In genomic region chr7:135662373-135663114, GRCh38 we compare ENCODE assay signal across 8 cellular contexts. TPM values are rescaled to one million over a fixed set of nuclear protein-coding genes. Genes with fewer than 3 reads are reported as not detected.
A peak's percentile ranks its signal among the peaks of the same experiment; 100 is the strongest.
DNase-seq lines count a peak whose midpoint lies in the region; ATAC-seq and TF ChIP-seq lines count a peak whose summit lies in the region.

Gene STMP1 (plus strand): TSS chr7:135662514.

- WGBS in esophagus muscularis mucosa = under 1% methylated on average over 29 of the region's 60 CpGs

- H3F3A ChIP-seq in DOHH2 (ENCODE audit: control insufficient read depth, insufficient read depth) = no peaks in the 10 kb centered on the region

- ATAC-seq in GM21786 (IDR thresholded peaks at IDR 0.05; ENCODE audit: unreplicated experiment) (peak; percentile 88), Panc1 (peak; percentile 99)
- peak; percentile 85 to 86 for ATAC-seq in activated T-cell treated with anti-CD3 and anti-CD28 coated beads, Interleukin-2, amount 50 U/mL, for 72 hours (replicated peaks in 1 of 2)

- no peaks in the 10 kb centered on the region for H4K20me1 ChIP-seq in DOHH2 (ENCODE audit: control insufficient read depth, insufficient read depth, low read depth, low read length)

- H3K27me3 ChIP-seq in DOHH2 (ENCODE audit: control insufficient read depth, low read length) (no peaks in the 10 kb centered on the region), Panc1 (ENCODE audit: control insufficient read depth, insufficient read depth, low read length) (no peaks in the 10 kb centered on the region), esophagus muscularis mucosa (no peaks in the 10 kb centered on the region)

- DNase-seq in Panc1 (ENCODE audit: low read depth, low spot score) (peak; percentile 72), esophagus muscularis mucosa (ENCODE audit: extremely low spot score) (peak; percentile 98), myocyte (ENCODE audit: low read depth) (peak; percentile 97)
- peak; percentile 98 to 99 for DNase-seq in activated T-cell treated with anti-CD3 and anti-CD28 coated beads, Interleukin-2, amount 50 U/mL, for 72 hours
- peak; percentile 91 to 93 for DNase-seq in stimulated activated CD8-positive, alpha-beta memory T cell treated with anti-CD3 and anti-CD28 coated beads, Interleukin-7, amount 100 ng/mL, for 4 hours (ENCODE audit: low read depth in 2 of 2)

- CTCF ChIA-PET in Panc1 (lab: Charles Lee) = interaction anchor here (0.6 to 1.1 kb wide), 2 partner anchors 17 to 112 kb away, joined by 3 to 5 read pairs; no protein-coding TSS in a partner anchor

- peak; percentile 93 for TF ChIP-seq POLR2A in esophagus muscularis mucosa (IDR thresholded peaks at IDR 0.05; ENCODE audit: low read depth)

- H3K27ac ChIP-seq in DOHH2 (ENCODE audit: low read depth, low read length) (peak within 1 kb of the TSS; percentile 20; the same call in 1 of the 2 replicates), KOPT-K1 (ENCODE audit: low read depth, low read length, poor library complexity, severe bottlenecking) (peak within 1 kb of the TSS; percentile 76), Panc1 (ENCODE audit: low read length) (peak within 1 kb of the TSS; percentile 95), esophagus muscularis mucosa (replicated peaks in 1 of 4) (peak within 1 kb of the TSS; percentile 92 to 97 (median 94))

- H3K79me2 ChIP-seq in DOHH2 (ENCODE audit: control insufficient read depth, low read length) = peaks cover 48% of the 10 kb centered on the region

- peak; percentile 81 for TF ChIP-seq CTCF in DOHH2 (IDR thresholded peaks at IDR 0.05; ENCODE audit: low read depth, low read length, poor library complexity, severe bottlenecking)
- peak; percentile 83 for TF ChIP-seq CTCF in Panc1 (IDR thresholded peaks at IDR 0.05)
- peak in 2 of 3 experiments; percentile 88 to 90 for TF ChIP-seq CTCF in esophagus muscularis mucosa (IDR thresholded peaks at IDR 0.05)

- no peaks in the 10 kb centered on the region for H3K27me3 Mint-ChIP-seq in activated T-cell treated with anti-CD3 and anti-CD28 coated beads, Interleukin-2, amount 50 U/mL, for 72 hours (ENCODE audit: low read depth)

- no TSS peak for BruUV-seq in Panc1 (replicated peaks; lab: Mats Ljungman, UMichigan)

- H3K9me3 ChIP-seq in DOHH2 (ENCODE audit: control insufficient read depth, insufficient read depth, low read length) (no peaks in the 10 kb centered on the region), KOPT-K1 (ENCODE audit: insufficient read depth, low read length, poor library complexity, severe bottlenecking) (no peaks in the 10 kb centered on the region), Panc1 (ENCODE audit: control insufficient read depth, insufficient read depth, low read depth, low read length) (no peaks in the 10 kb centered on the region), esophagus muscularis mucosa (no peaks in the 10 kb centered on the region)

- peaks cover 4% of the 10 kb centered on the region; the same call in 1 of the 2 replicates for H3K36me3 ChIP-seq in DOHH2 (ENCODE audit: control insufficient read depth, low read length)
- peaks cover 20% of the 10 kb centered on the region for H3K36me3 ChIP-seq in KOPT-K1 (ENCODE audit: insufficient read depth, low read length)
- peaks cover 2% of the 10 kb centered on the region; the same call in 1 of the 2 replicates for H3K36me3 ChIP-seq in Panc1 (ENCODE audit: control insufficient read depth, insufficient read depth, low read length)
- H3K36me3 ChIP-seq in esophagus muscularis mucosa = peaks cover 0 to 6% (median 2%) of the 10 kb centered on the region in 4 donors

- POLR2A ChIA-PET in Panc1 (lab: Charles Lee) = interaction anchor here (0.7 kb wide), 2 partner anchors 13 to 53 kb away, joined by 3 to 4 read pairs; no protein-coding TSS in a partner anchor

- H3K9me2 ChIP-seq in DOHH2 (replicated peaks; ENCODE audit: control insufficient read depth, low read length) = no peaks in the 10 kb centered on the region

- peaks cover 4 to 7% of the 10 kb centered on the region in 2 donors for H3K36me3 Mint-ChIP-seq in activated T-cell treated with anti-CD3 and anti-CD28 coated beads, Interleukin-2, amount 50 U/mL, for 72 hours (ENCODE audit: insufficient read depth in 2 of 2)

- peak within 1 kb of the TSS; percentile 84 for H3K4me3 ChIP-seq in DOHH2 (ENCODE audit: low read length)
- H3K4me3 ChIP-seq in Panc1 (ENCODE audit: low read depth in 2 of 2, low read length in 2 of 2) = peak within 1 kb of the TSS; percentile 91 to 98
- peak within 1 kb of the TSS; percentile 78 to 99 (median 96) for H3K4me3 ChIP-seq in esophagus muscularis mucosa

- no peak for TF ChIP-seq EP300 in esophagus muscularis mucosa (IDR thresholded peaks at IDR 0.05)

- H3K4me1 ChIP-seq in DOHH2 (ENCODE audit: control insufficient read depth, low read length) (peaks cover 19% of the 10 kb centered on the region), Panc1 (ENCODE audit: control insufficient read depth, insufficient read depth, low read length) (peaks cover 5% of the 10 kb centered on the region; the same call in 1 of the 2 replicates), esophagus muscularis mucosa (peaks cover 35 to 49% (median 40%) of the 10 kb centered on the region in 4 donors)

- peaks cover 52% of the 10 kb centered on the region for H3K4me1 Mint-ChIP-seq in activated T-cell treated with anti-CD3 and anti-CD28 coated beads, Interleukin-2, amount 50 U/mL, for 72 hours (ENCODE audit: low read depth)

- peak within 1 kb of the TSS; percentile 97 to 98 for H3K4me3 Mint-ChIP-seq in activated T-cell treated with anti-CD3 and anti-CD28 coated beads, Interleukin-2, amount 50 U/mL, for 72 hours

- in situ Hi-C loops in Panc1 (cut with HindIII; ENCODE audit: low pct_unique_long_range_greater_than_20kb, low sequenced_read_pairs) = loop anchor here (5.0 kb wide), 1 partner anchor 35 kb away; no protein-coding TSS in a partner anchor

- H3K4me2 ChIP-seq in DOHH2 (ENCODE audit: low read length) = peak within 1 kb of the TSS; percentile 68

- H3K9me3 Mint-ChIP-seq in activated T-cell treated with anti-CD3 and anti-CD28 coated beads, Interleukin-2, amount 50 U/mL, for 72 hours = no peaks in the 10 kb centered on the region

- peak within 1 kb of the TSS; percentile 99 for H3K27ac Mint-ChIP-seq in activated T-cell treated with anti-CD3 and anti-CD28 coated beads, Interleukin-2, amount 50 U/mL, for 72 hours

- intact Hi-C loops in Panc1 (cut with micrococcal nuclease; ENCODE audit: unreplicated experiment) = no loop called here
- intact Hi-C loops in esophagus muscularis mucosa (cut with DNase I) = loop anchor here (5.0 kb wide), 1 partner anchor 315 kb away; the partner anchor contains the start of gene MTPN

RNA-seq across cellular contexts. Expression of gene STMP1, which starts in this region (rescaled TPM):
- total RNA-seq in Panc1 (2021; ENCODE audit: unreplicated experiment) (29.5 TPM), esophagus muscularis mucosa (10 to 100 TPM in 2 of 4 donors, 1 to 10 TPM in 2; 8.6 to 18.7 (median 9.7) TPM), myocyte (20.7 and 23.2 TPM in 2 replicates)
- polyA plus RNA-seq in Panc1 (2012; ENCODE audit: insufficient read length) = 46.4 TPM
- total RNA-seq in activated T-cell treated with anti-CD3 and anti-CD28 coated beads, Interleukin-2, amount 50 U/mL, for 72 hours = 10 to 100 TPM; 17.1 to 17.8 TPM
- polyA plus RNA-seq in myocyte (2012) = 92.7 TPM

Comparison
In these comparisons a context has a peak if more than half of its experiments do, and no peak if none do; other contexts are left out.
1. Peak in every context shown above with its lines: DNase-seq, ATAC-seq, H3K4me3 ChIP-seq and H3K27ac ChIP-seq.
2. H3K27ac ChIP-seq: peak in every context shown above with its lines; median percentile 95 in Panc1; 94 in esophagus muscularis mucosa; 76 in KOPT-K1; 20 in DOHH2.